8 cellular contexts compared by ENCODE assay signal in the genomic region with DNA sequence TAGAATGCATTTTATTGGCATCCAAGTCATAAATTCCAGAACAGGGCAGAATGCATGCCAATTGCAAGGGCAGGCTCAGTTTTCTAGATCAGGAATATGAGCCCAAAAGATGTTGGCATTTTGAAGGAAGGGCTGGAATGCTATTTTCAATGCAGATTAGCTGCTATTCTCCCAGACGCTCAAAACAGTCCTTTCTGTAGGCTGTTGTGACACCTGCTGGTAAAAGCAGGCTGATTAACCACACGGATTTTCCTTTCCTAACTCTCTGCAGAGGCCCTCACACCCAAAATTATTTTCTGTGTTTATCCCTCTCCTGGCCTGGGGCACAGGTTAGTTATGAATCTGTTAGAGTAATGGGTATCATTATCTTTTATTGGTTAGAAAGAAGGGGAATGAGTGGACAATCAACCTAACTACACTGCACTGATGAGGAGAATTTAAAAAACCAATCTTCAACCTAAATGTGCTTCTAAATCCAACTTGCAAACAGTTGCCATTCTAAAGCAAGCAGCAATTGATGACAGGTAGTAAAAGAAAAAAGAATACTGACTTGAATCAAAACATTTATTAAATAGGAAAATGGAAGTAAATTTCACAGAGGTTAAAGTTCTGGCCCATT.
DNase-seq lines count a peak whose midpoint lies in the region; ATAC-seq, FAIRE-seq and TF ChIP-seq lines count a peak whose summit lies in the region.

No MANE protein-coding gene starts in this region.

- H2BK5ac ChIP-seq in H1 (ENCODE audit: low read depth, low read length), result no peak overlapping the region

- no peak overlapping the region for H3K4ac ChIP-seq in H1 (replicated peaks; ENCODE audit: insufficient read length, low read depth, low read length)

- FAIRE-seq in H1 (lab: Jason Lieb, UNC), result peak; percentile 95

- WGBS in H1 (ENCODE audit: extremely low coverage in 1 of 2, insufficient coverage in 1 of 2, insufficient read length in 1 of 2, insufficient replicate concordance in 2 of 2, low coverage in 1 of 2, low lambda C conversion rate in 2 of 2, missing lambda C conversion rate in 1 of 2), 2 experiments, result 5% methylated on average over 2 of the region's 2 CpGs; no CpG with 5 or more reads in 1 of the 2 experiments
- 8 to 12% methylated on average over 2 of the region's 2 CpGs for WGBS in sigmoid colon, 2 donors

- TF ChIP-seq POLR2A in H1 (IDR thresholded peaks at IDR 0.05; ENCODE audit: control extremely low read depth in 1 of 2, low read depth in 2 of 2, low read length in 2 of 2), result no peak
- no peak for TF ChIP-seq POLR2A in sigmoid colon (IDR thresholded peaks at IDR 0.05)

- TF ChIP-seq CTCF in OCI-LY7 (conservative IDR thresholded peaks at IDR 0.05; ENCODE audit: low read length) (peak; percentile 62), H1 (IDR thresholded peaks at IDR 0.05; ENCODE audit: control extremely low read depth in 1 of 3, insufficient read depth in 1 of 3, low read depth in 1 of 3, low read length in 3 of 3) (peak in 2 of 3 experiments; percentile 77 to 86; a peak in 3 of 4 replicates), sigmoid colon (IDR thresholded peaks at IDR 0.05) (peak in 2 of 4 experiments; percentile 25 to 26)

- no peak for TF ChIP-seq EP300 in H1 (IDR thresholded peaks at IDR 0.05; ENCODE audit: borderline replicate concordance in 1 of 2, low read depth in 2 of 2, low read length in 2 of 2)
- no peak for TF ChIP-seq EP300 in sigmoid colon (IDR thresholded peaks at IDR 0.05)

- H3K36me3 ChIP-seq in CD4-positive, alpha-beta memory T cell (ENCODE audit: insufficient read depth, low read length), result no peaks in the 10 kb centered on the region
- H3K36me3 ChIP-seq in OCI-LY7 (ENCODE audit: insufficient read depth, low read length) (no peaks in the 10 kb centered on the region), H1 (ENCODE audit: control insufficient read depth in 2 of 4, insufficient read depth in 4 of 4, low read length in 3 of 4) (no peaks in the 10 kb centered on the region), sigmoid colon (no peaks in the 10 kb centered on the region)
- no peaks in the 10 kb centered on the region for H3K36me3 ChIP-seq in effector memory CD4-positive, alpha-beta T cell (ENCODE audit: control insufficient read depth, insufficient read depth, low read length)

- H4K91ac ChIP-seq in H1 (replicated peaks; ENCODE audit: insufficient read length, low read length), result no peak overlapping the region

- H3K27me3 ChIP-seq in CD4-positive, alpha-beta memory T cell (ENCODE audit: insufficient read depth, low read length), result no peaks in the 10 kb centered on the region
- H3K27me3 ChIP-seq in H1 (replicated peaks in 1 of 4; ENCODE audit: control insufficient read depth in 3 of 4, extremely low read depth in 1 of 4, insufficient read depth in 3 of 4, low read length in 3 of 4), result no peaks in the 10 kb centered on the region
- no peaks in the 10 kb centered on the region for H3K27me3 ChIP-seq in sigmoid colon
- H3K27me3 ChIP-seq in effector memory CD4-positive, alpha-beta T cell (replicated peaks; ENCODE audit: control insufficient read depth, insufficient read depth, low read length, poor library complexity, severe bottlenecking), result no peaks in the 10 kb centered on the region

- DNase-seq in CD4-positive, alpha-beta memory T cell, result peak in 3 of 5 donors; percentile 1 to 5 (median 3)
- DNase-seq in HT1080 (ENCODE audit: low read depth) (peak; percentile 40), OCI-LY7 (ENCODE audit: low spot score) (peak; percentile 28), H1 (ENCODE audit: low read depth in 1 of 2, low spot score in 2 of 2) (no peak), myocyte (ENCODE audit: low read depth) (peak; percentile 65), sigmoid colon (no peak)
- no peak for DNase-seq in effector memory CD4-positive, alpha-beta T cell

- no peak overlapping the region for H4K8ac ChIP-seq in H1 (ENCODE audit: extremely low read depth, insufficient read depth, low read length)

- H2BK120ac ChIP-seq in H1 (replicated peaks; ENCODE audit: low read depth, low read length), result no peak overlapping the region

- no peak overlapping the region for H3K27ac ChIP-seq in CD4-positive, alpha-beta memory T cell (ENCODE audit: low read depth, low read length)
- H3K27ac ChIP-seq in OCI-LY7 (ENCODE audit: low read depth, low read length, poor library complexity, severe bottlenecking) (no peak overlapping the region), H1 (ENCODE audit: low read depth, low read length) (no peak overlapping the region), sigmoid colon (no peak overlapping the region)
- H3K27ac ChIP-seq in effector memory CD4-positive, alpha-beta T cell (ENCODE audit: insufficient read depth, low read length, poor library complexity, severe bottlenecking), result no peak overlapping the region

- no peaks in the 10 kb centered on the region for H3K36me3 Mint-ChIP-seq in CD4-positive, alpha-beta memory T cell

- H2AK5ac ChIP-seq in H1 (ENCODE audit: low read depth, low read length), result no peak overlapping the region

- intact Hi-C loops in CD4-positive, alpha-beta memory T cell (cut with micrococcal nuclease), result loop anchor here (5.0 kb wide), 1 partner anchor 1066 kb away; no protein-coding TSS in a partner anchor
- intact Hi-C loops in OCI-LY7 (cut with micrococcal nuclease; ENCODE audit: unreplicated experiment), result no loop called here
- intact Hi-C loops in sigmoid colon (cut with DNase I), result no loop called here

- H4K20me1 ChIP-seq in OCI-LY7 (ENCODE audit: insufficient read depth, low read length), result no peaks in the 10 kb centered on the region
- H4K20me1 ChIP-seq in H1 (replicated peaks in 1 of 2; ENCODE audit: control insufficient read depth in 1 of 2, insufficient read depth in 2 of 2, low read length in 2 of 2), result peaks cover 0 to 2% of the 10 kb centered on the region in 2 experiments

- H3K9me3 ChIP-seq in CD4-positive, alpha-beta memory T cell (ENCODE audit: control insufficient read depth in 1 of 2, low read length in 2 of 2), result no peaks in the 10 kb centered on the region
- no peaks in the 10 kb centered on the region for H3K9me3 ChIP-seq in OCI-LY7 (ENCODE audit: low read length)
- H3K9me3 ChIP-seq in H1 (ENCODE audit: insufficient read depth in 2 of 2, low read depth in 1 of 2, low read length in 1 of 2), result no peaks in the 10 kb centered on the region
- H3K9me3 ChIP-seq in sigmoid colon, result no peaks in the 10 kb centered on the region
- no peaks in the 10 kb centered on the region for H3K9me3 ChIP-seq in effector memory CD4-positive, alpha-beta T cell (ENCODE audit: control insufficient read depth, low read length)

- H3K18ac ChIP-seq in H1 (ENCODE audit: extremely low read depth, low read length), result no peak overlapping the region

- ATAC-seq in GM18498 (IDR thresholded peaks at IDR 0.05; ENCODE audit: unreplicated experiment), result peak; percentile 39

- H3K23me2 ChIP-seq in H1 (ENCODE audit: low read depth, low read length), result no peaks in the 10 kb centered on the region

- H3K9ac ChIP-seq in H1 (replicated peaks in 1 of 4; ENCODE audit: extremely low read depth in 1 of 4, low read depth in 3 of 4, low read length in 3 of 4), result no peak overlapping the region

- H2BK15ac ChIP-seq in H1 (ENCODE audit: low read length), result no peak overlapping the region

- no peak overlapping the region for H3K23ac ChIP-seq in H1 (ENCODE audit: insufficient read length)

- CTCF ChIA-PET in CD4-positive, alpha-beta memory T cell (lab: Charles Lee; ENCODE audit: partially characterized antibody), result interaction anchor here (0.8 kb wide), 1 partner anchor 1066 kb away, joined by 4 read pairs; no protein-coding TSS in a partner anchor
- CTCF ChIA-PET in OCI-LY7 (lab: Charles Lee; ENCODE audit: unreplicated experiment) (no interaction called here), H1 (lab: Charles Lee; ENCODE audit: partially characterized antibody) (interaction anchor here (0.6 to 1.4 kb wide), 16 partner anchors 8 to 728 kb away, joined by 3 to 7 read pairs (median 3); no protein-coding TSS in a partner anchor)

- H3K27ac Mint-ChIP-seq in CD4-positive, alpha-beta memory T cell, result no peak overlapping the region

- BruUV-seq in OCI-LY7 (replicated peaks; lab: Mats Ljungman, UMichigan), result no TSS peak

- no peaks in the 10 kb centered on the region for H3K4me1 Mint-ChIP-seq in CD4-positive, alpha-beta memory T cell

- H3K4me3 Mint-ChIP-seq in CD4-positive, alpha-beta memory T cell, result no peak overlapping the region

- H2BK12ac ChIP-seq in H1 (ENCODE audit: low read depth, low read length), result no peak overlapping the region

- H3K4me3 ChIP-seq in CD4-positive, alpha-beta memory T cell (ENCODE audit: low read length in 2 of 2), result no peak overlapping the region
- H3K4me3 ChIP-seq in OCI-LY7 (ENCODE audit: low read depth, low read length, poor library complexity, severe bottlenecking) (no peak overlapping the region), H1 (ENCODE audit: extremely low read depth in 1 of 4, insufficient read depth in 2 of 4, low read depth in 3 of 4, low read length in 4 of 4) (no peak overlapping the region), sigmoid colon (no peak overlapping the region)
- H3K4me3 ChIP-seq in effector memory CD4-positive, alpha-beta T cell (ENCODE audit: insufficient read depth, low read depth, low read length, poor library complexity, severe bottlenecking), result no peak overlapping the region

- H2AFZ ChIP-seq in OCI-LY7 (ENCODE audit: low read length) (no peak overlapping the region), H1 (ENCODE audit: low read length) (no peak overlapping the region)

- H3K79me2 ChIP-seq in OCI-LY7 (ENCODE audit: insufficient read depth, low read depth, low read length), result no peaks in the 10 kb centered on the region
- H3K79me2 ChIP-seq in H1 (ENCODE audit: control insufficient read depth in 1 of 2, insufficient read depth in 2 of 2, low read length in 2 of 2), result no peaks in the 10 kb centered on the region

- no peak overlapping the region for H4K5ac ChIP-seq in H1 (ENCODE audit: insufficient read length, low read depth, low read length)

- POLR2A ChIA-PET in CD4-positive, alpha-beta memory T cell (lab: Charles Lee; ENCODE audit: partially characterized antibody), result no interaction called here
- POLR2A ChIA-PET in OCI-LY7 (lab: Charles Lee) (interaction anchor here (0.6 to 0.7 kb wide), 2 partner anchors 21 to 1572 kb away, joined by 3 read pairs; no protein-coding TSS in a partner anchor), H1 (lab: Charles Lee; ENCODE audit: partially characterized antibody) (interaction anchor here (1.2 kb wide), 1 partner anchor 13 kb away, joined by 3 read pairs; no protein-coding TSS in a partner anchor)

- no peak overlapping the region for H3K56ac ChIP-seq in H1 (replicated peaks; ENCODE audit: insufficient read length, low read depth, low read length)

- no peaks in the 10 kb centered on the region for H3K79me1 ChIP-seq in H1 (ENCODE audit: low read depth, low read length)

- H3K9me2 ChIP-seq in OCI-LY7 (ENCODE audit: insufficient read depth, low read length), result no peaks in the 10 kb centered on the region

- no peak overlapping the region for H3K4me2 ChIP-seq in OCI-LY7 (ENCODE audit: low read length)
- H3K4me2 ChIP-seq in H1 (ENCODE audit: insufficient read depth in 1 of 2, low read depth in 2 of 2, low read length in 2 of 2), result no peak overlapping the region

- H2BK20ac ChIP-seq in H1 (ENCODE audit: low read length), result no peak overlapping the region

- no peak overlapping the region for H3K14ac ChIP-seq in H1 (ENCODE audit: insufficient read length)

- peak; percentile 95 to 96 for TF ChIP-seq RAD21 in H1 (IDR thresholded peaks at IDR 0.05 in 1 of 2, conservative IDR thresholded peaks at IDR 0.05 in 1 of 2; ENCODE audit: low read depth in 2 of 2, low read length in 2 of 2)

- no peaks in the 10 kb centered on the region for H3K4me1 ChIP-seq in CD4-positive, alpha-beta memory T cell (ENCODE audit: insufficient read depth, low read length)
- H3K4me1 ChIP-seq in OCI-LY7 (ENCODE audit: insufficient read depth, low read length, poor library complexity, severe bottlenecking) (no peaks in the 10 kb centered on the region), H1 (replicated peaks in 1 of 4; ENCODE audit: control insufficient read depth in 3 of 4, insufficient read depth in 4 of 4, low read length in 3 of 4) (no peaks in the 10 kb centered on the region), sigmoid colon (no peaks in the 10 kb centered on the region)
- no peaks in the 10 kb centered on the region for H3K4me1 ChIP-seq in effector memory CD4-positive, alpha-beta T cell (ENCODE audit: control insufficient read depth, insufficient read depth, low read length, poor library complexity, severe bottlenecking)

- no peaks in the 10 kb centered on the region for H3K9me3 Mint-ChIP-seq in CD4-positive, alpha-beta memory T cell

- H3K27me3 Mint-ChIP-seq in CD4-positive, alpha-beta memory T cell, result no peaks in the 10 kb centered on the region

Comparison
In these comparisons a context has a peak if more than half of its experiments do, and no peak if none do; other contexts are left out.
1. DNase-seq: peak in CD4-positive, alpha-beta memory T cell (3 of 5), HT1080 (single experiment), OCI-LY7 (single experiment) and myocyte (single experiment); none in H1 (0 of 2), sigmoid colon (single experiment) and effector memory CD4-positive, alpha-beta T cell (0 of 3).